1 cellular context compared by ENCODE assay signal in genomic region chr1:154973344-154974085, GRCh38.
TF ChIP-seq lines count a peak whose summit lies in the region.

No MANE protein-coding gene starts in this region.

TF ChIP-seq in HepG2, 621 proteins besides CTCF, POLR2A, EP300 and RAD21 (continued from another document and continues in another):
- no peak for TF ChIP-seq IKZF1 (IDR thresholded peaks at IDR 0.05)
- TF ChIP-seq THAP9 (CRISPR knock-in tag; IDR thresholded peaks at IDR 0.05; ENCODE audit: borderline replicate concordance), result no peak
- no peak for TF ChIP-seq KDM3A (CRISPR knock-in tag; IDR thresholded peaks at IDR 0.05; ENCODE audit: low read depth)
- TF ChIP-seq ELF1 (CRISPR knock-in tag; IDR thresholded peaks at IDR 0.05), result no peak
- no peak for TF ChIP-seq FOXO1 (CRISPR knock-in tag; IDR thresholded peaks at IDR 0.05)
- TF ChIP-seq ZNF496 (CRISPR knock-in tag; IDR thresholded peaks at IDR 0.05; ENCODE audit: insufficient replicate concordance), result no peak
- no peak for TF ChIP-seq ZNF331 (CRISPR knock-in tag; IDR thresholded peaks at IDR 0.05)
- no peak for TF ChIP-seq ZSCAN9 (CRISPR knock-in tag; IDR thresholded peaks at IDR 0.05; ENCODE audit: borderline replicate concordance)
- TF ChIP-seq, protein P1, sequence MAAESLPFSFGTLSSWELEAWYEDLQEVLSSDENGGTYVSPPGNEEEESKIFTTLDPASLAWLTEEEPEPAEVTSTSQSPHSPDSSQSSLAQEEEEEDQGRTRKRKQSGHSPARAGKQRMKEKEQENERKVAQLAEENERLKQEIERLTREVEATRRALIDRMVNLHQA (CRISPR knock-in tag; IDR thresholded peaks at IDR 0.05), result no peak
- peak; percentile 39; the same call in 1 of the 2 replicates for TF ChIP-seq IKZF5 (CRISPR knock-in tag; IDR thresholded peaks at IDR 0.05)
- TF ChIP-seq PRPF4 (IDR thresholded peaks at IDR 0.05; ENCODE audit: low read depth, low read length, poor library complexity, severe bottlenecking), result no peak
- no peak for TF ChIP-seq SNAPC4 (CRISPR knock-in tag; IDR thresholded peaks at IDR 0.05)
- no peak; the same call in none of the 2 replicates for TF ChIP-seq FOXP4 (CRISPR knock-in tag; IDR thresholded peaks at IDR 0.05)
- no peak for TF ChIP-seq LCORL (IDR thresholded peaks at IDR 0.05)
- peak; percentile 56; the same call in 1 of the 2 replicates for TF ChIP-seq LCORL (CRISPR knock-in tag; IDR thresholded peaks at IDR 0.05)
- no peak for TF ChIP-seq PCBP2 (optimal IDR thresholded peaks at IDR 0.05; ENCODE audit: low read depth, low read length, poor library complexity, severe bottlenecking)
- TF ChIP-seq, protein P2, sequence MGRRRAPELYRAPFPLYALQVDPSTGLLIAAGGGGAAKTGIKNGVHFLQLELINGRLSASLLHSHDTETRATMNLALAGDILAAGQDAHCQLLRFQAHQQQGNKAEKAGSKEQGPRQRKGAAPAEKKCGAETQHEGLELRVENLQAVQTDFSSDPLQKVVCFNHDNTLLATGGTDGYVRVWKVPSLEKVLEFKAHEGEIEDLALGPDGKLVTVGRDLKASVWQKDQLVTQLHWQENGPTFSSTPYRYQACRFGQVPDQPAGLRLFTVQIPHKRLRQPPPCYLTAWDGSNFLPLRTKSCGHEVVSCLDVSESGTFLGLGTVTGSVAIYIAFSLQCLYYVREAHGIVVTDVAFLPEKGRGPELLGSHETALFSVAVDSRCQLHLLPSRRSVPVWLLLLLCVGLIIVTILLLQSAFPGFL (CRISPR knock-in tag; IDR thresholded peaks at IDR 0.05), result no peak
- TF ChIP-seq, protein P3, sequence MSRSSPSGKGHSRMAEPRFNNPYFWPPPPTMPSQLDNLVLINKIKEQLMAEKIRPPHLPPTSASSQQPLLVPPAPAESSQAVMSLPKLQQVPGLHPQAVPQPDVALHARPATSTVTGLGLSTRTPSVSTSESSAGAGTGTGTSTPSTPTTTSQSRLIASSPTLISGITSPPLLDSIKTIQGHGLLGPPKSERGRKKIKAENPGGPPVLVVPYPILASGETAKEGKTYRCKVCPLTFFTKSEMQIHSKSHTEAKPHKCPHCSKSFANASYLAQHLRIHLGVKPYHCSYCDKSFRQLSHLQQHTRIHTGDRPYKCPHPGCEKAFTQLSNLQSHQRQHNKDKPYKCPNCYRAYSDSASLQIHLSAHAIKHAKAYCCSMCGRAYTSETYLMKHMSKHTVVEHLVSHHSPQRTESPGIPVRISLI (CRISPR knock-in tag; IDR thresholded peaks at IDR 0.05; ENCODE audit: borderline replicate concordance), result no peak
- no peak for TF ChIP-seq TEF (CRISPR knock-in tag; IDR thresholded peaks at IDR 0.05)
- no peak for TF ChIP-seq MIER2 (CRISPR knock-in tag; IDR thresholded peaks at IDR 0.05)
- no peak for TF ChIP-seq TEAD2 (CRISPR knock-in tag; IDR thresholded peaks at IDR 0.05)
- no peak for TF ChIP-seq CHD2 (IDR thresholded peaks at IDR 0.05; ENCODE audit: low read depth, low read length)
- TF ChIP-seq PRMT3 (CRISPR knock-in tag; IDR thresholded peaks at IDR 0.05; ENCODE audit: borderline replicate concordance, low read depth), result no peak
- no peak for TF ChIP-seq ZKSCAN1 (IDR thresholded peaks at IDR 0.05; ENCODE audit: low read length)
- no peak for TF ChIP-seq TCF7 (IDR thresholded peaks at IDR 0.05; ENCODE audit: low read depth)
- no peak for TF ChIP-seq STAG1 (CRISPR knock-in tag; IDR thresholded peaks at IDR 0.05)
- TF ChIP-seq, protein P4, sequence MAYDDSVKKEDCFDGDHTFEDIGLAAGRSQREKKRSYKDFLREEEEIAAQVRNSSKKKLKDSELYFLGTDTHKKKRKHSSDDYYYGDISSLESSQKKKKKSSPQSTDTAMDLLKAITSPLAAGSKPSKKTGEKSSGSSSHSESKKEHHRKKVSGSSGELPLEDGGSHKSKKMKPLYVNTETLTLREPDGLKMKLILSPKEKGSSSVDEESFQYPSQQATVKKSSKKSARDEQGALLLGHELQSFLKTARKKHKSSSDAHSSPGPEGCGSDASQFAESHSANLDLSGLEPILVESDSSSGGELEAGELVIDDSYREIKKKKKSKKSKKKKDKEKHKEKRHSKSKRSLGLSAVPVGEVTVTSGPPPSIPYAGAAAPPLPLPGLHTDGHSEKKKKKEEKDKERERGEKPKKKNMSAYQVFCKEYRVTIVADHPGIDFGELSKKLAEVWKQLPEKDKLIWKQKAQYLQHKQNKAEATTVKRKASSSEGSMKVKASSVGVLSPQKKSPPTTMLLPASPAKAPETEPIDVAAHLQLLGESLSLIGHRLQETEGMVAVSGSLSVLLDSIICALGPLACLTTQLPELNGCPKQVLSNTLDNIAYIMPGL (CRISPR knock-in tag; IDR thresholded peaks at IDR 0.05; ENCODE audit: borderline replicate concordance in 1 of 2, low read depth in 1 of 2), result no peak
- no peak for TF ChIP-seq ZNF770 (CRISPR knock-in tag; IDR thresholded peaks at IDR 0.05)
- TF ChIP-seq ZNF451 (CRISPR knock-in tag; IDR thresholded peaks at IDR 0.05), result no peak
- TF ChIP-seq, protein P5, sequence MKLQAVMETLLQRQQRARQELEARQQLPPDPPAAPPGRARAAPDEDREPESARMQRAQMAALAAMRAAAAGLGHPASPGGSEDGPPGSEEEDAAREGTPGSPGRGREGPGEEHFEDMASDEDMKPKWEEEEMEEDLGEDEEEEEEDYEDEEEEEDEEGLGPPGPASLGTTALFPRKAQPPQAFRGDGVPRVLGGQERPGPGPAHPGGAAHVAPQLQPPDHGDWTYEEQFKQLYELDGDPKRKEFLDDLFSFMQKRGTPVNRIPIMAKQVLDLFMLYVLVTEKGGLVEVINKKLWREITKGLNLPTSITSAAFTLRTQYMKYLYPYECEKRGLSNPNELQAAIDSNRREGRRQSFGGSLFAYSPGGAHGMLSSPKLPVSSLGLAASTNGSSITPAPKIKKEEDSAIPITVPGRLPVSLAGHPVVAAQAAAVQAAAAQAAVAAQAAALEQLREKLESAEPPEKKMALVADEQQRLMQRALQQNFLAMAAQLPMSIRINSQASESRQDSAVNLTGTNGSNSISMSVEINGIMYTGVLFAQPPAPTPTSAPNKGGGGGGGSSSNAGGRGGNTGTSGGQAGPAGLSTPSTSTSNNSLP (IDR thresholded peaks at IDR 0.05; ENCODE audit: low read depth, low read length), result no peak
- TF ChIP-seq NR3C1 (CRISPR knock-in tag; IDR thresholded peaks at IDR 0.05), result no peak
- no peak for TF ChIP-seq ZNF546 (CRISPR knock-in tag; conservative IDR thresholded peaks at IDR 0.05)
- no peak for TF ChIP-seq ZBTB49 (CRISPR knock-in tag; IDR thresholded peaks at IDR 0.05; ENCODE audit: borderline replicate concordance)
- no peak; the same call in 1 of the 2 replicates for TF ChIP-seq HOXA3 (CRISPR knock-in tag; IDR thresholded peaks at IDR 0.05)
- TF ChIP-seq ZBTB42 (CRISPR knock-in tag; IDR thresholded peaks at IDR 0.05), result no peak
